ENCODE assay signal across 7 cellular contexts in the genomic region with DNA sequence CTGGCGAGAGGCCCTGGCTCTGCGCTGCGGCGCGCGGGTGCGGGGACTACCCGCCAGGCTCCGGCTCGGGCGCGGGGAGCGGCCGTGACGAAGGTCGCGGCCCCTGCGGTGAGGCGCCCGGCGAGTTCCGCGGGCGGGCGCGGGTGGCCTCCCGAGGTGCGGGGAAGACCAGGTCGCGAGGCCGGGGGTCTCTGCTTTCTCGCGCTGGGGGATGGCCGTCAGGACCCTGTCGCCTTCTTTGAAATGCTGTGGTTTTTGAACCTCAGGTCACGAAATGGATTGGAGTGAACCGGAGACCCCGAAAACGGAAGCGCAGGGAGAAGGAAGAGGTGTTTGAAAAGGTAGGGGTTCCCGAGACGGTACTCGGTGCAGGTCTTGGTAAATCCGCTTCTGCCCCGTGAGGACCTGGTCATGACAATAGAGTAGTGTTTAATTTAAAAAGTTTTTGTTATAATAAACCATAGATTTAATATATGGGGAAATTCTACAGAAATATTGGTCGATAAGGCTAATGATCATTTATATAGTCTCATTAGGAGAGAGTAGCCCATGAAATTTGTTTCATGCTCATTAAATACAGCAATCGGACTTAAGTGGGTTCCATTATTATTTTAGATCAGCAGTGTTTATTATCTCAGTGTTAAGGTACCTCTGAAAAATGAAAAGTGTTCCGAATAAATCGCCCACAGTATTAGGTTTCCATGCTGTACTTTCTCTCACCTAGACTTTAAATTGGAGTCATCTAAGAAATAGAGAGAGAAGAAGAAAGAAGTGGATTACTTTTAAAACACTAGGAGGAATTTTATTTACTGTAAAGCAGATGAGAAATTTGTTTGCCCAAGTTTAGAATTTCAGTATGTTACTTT.
DNase-seq lines count a peak whose midpoint lies in the region; ATAC-seq and TF ChIP-seq lines count a peak whose summit lies in the region.

No MANE protein-coding gene starts in this region.

- peak; percentile 33 for TF ChIP-seq POLR2A in right lobe of liver (IDR thresholded peaks at IDR 0.05)
- no peak for TF ChIP-seq POLR2A in upper lobe of left lung (IDR thresholded peaks at IDR 0.05)

- intact Hi-C loops in right lobe of liver (cut with DNase I) = no loop called here

- H3K4me3 ChIP-seq in astrocyte of the spinal cord (ENCODE audit: low read depth, low read length) = peak overlapping the region; percentile 67
- peak overlapping the region; percentile 42 to 74 (median 53) for H3K4me3 ChIP-seq in right lobe of liver
- peak overlapping the region; percentile 36 to 88 (median 72) for H3K4me3 ChIP-seq in upper lobe of left lung

- no peaks in the 10 kb centered on the region for H3K9me3 ChIP-seq in right lobe of liver
- no peaks in the 10 kb centered on the region for H3K9me3 ChIP-seq in upper lobe of left lung

- no peak for TF ChIP-seq CTCF in GM13976 (IDR thresholded peaks at IDR 0.05; ENCODE audit: borderline replicate concordance, control extremely low read depth, extremely low read depth, insufficient read depth, missing control alignments)
- no peak for TF ChIP-seq CTCF in astrocyte of the spinal cord (IDR thresholded peaks at IDR 0.05; ENCODE audit: low read depth, low read length)
- no peak for TF ChIP-seq CTCF in right lobe of liver (IDR thresholded peaks at IDR 0.05)
- peak in 1 of 6 experiments; percentile 38 for TF ChIP-seq CTCF in upper lobe of left lung (IDR thresholded peaks at IDR 0.05)

- DNase-seq in GM13976 (ENCODE audit: low spot score) = peak; percentile 24
- DNase-seq in astrocyte of the spinal cord (ENCODE audit: low read depth, low spot score) = peak; percentile 47
- no peak for DNase-seq in right lobe of liver
- no peak for DNase-seq in upper lobe of left lung
- DNase-seq in activated CD4-positive, alpha-beta T cell treated with anti-CD3 and anti-CD28 coated beads for 4 hours = no peak

- H3K4me1 ChIP-seq in right lobe of liver (peaks cover 0 to 60% (median 12%) of the 10 kb centered on the region in 4 donors), upper lobe of left lung (peaks cover 4 to 27% (median 15%) of the 10 kb centered on the region in 4 donors)

- H3K27ac ChIP-seq in right lobe of liver (peak overlapping the region; percentile 96 to 100 (median 97)), upper lobe of left lung (peak overlapping the region; percentile 96 to 99 (median 98))

- H3K27me3 ChIP-seq in right lobe of liver (no peaks in the 10 kb centered on the region), upper lobe of left lung (peaks cover 0 to 3% (median 1%) of the 10 kb centered on the region in 4 donors)

- in situ Hi-C loops in GM13976 (cut with MboI; ENCODE audit: low sequenced_read_pairs, unreplicated experiment) = no loop called here
- in situ Hi-C loops in astrocyte of the spinal cord (cut with HindIII; ENCODE audit: low sequenced_read_pairs) = no loop called here

- TF ChIP-seq EP300 in upper lobe of left lung (IDR thresholded peaks at IDR 0.05) = no peak

- peak; percentile 30 for ATAC-seq in HG03565 (IDR thresholded peaks at IDR 0.05; ENCODE audit: unreplicated experiment)
- peak in 2 of 4 donors; percentile 3 for ATAC-seq in right lobe of liver
- peak in 1 of 2 donors; percentile 27 for ATAC-seq in upper lobe of left lung (ENCODE audit: low FRiP score in 2 of 2)
- no peak for ATAC-seq in GM19455 (IDR thresholded peaks at IDR 0.05; ENCODE audit: unreplicated experiment)

- peaks cover 0 to 8% (median 4%) of the 10 kb centered on the region in 4 donors for H3K36me3 ChIP-seq in right lobe of liver
- H3K36me3 ChIP-seq in upper lobe of left lung = no peaks in the 10 kb centered on the region

- WGBS in right lobe of liver (ENCODE audit: insufficient coverage, low coverage, low lambda C conversion rate, missing lambda C conversion rate) = 4% methylated on average over 20 of the region's 49 CpGs
- 6 to 13% methylated on average over 19 to 26 of the region's 49 CpGs for WGBS in upper lobe of left lung, 2 donors

Comparison
In these comparisons a context has a peak if more than half of its experiments do, and no peak if none do; other contexts are left out.
1. DNase-seq: peak in GM13976 (single experiment) and astrocyte of the spinal cord (single experiment); none in right lobe of liver (0 of 3), upper lobe of left lung (0 of 2) and activated CD4-positive, alpha-beta T cell treated with anti-CD3 and anti-CD28 coated beads for 4 hours (0 of 2).
2. Peak in every context shown above with its lines, with median percentiles within 50 percentile points of each other: H3K4me3 ChIP-seq.